4 cellular contexts compared by ENCODE assay signal in the genomic region with DNA sequence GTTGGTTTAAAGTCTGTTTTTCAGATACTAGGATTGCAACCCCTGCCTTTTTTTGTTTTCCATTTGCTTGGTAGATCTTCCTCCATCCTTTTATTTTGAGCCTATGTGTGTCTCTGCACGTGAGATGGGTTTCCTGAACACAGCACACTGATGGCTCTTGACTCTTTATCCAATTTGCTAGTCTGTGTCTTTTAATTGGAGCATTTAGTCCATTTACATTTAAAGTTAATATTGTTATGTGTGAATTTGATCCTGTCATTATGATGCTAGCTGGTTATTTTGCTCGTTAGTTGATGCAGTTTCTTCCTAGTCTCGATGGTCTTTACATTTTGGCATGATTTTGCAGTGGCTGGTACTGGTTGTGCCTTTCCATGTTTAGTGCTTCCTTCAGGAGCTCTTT. TPM values are rescaled to one million over a fixed set of nuclear protein-coding genes. Genes with fewer than 3 reads are reported as not detected.
"Had no signal": no experiment of that assay in that cellular context is flagged by ENCODE, and none has a peak within 500 bp of the region (broad histone marks: within the 10 kb centered on the region; RNA-seq: fewer than 3 reads in every experiment).

No MANE protein-coding gene starts in this region.

RNA-seq across cellular contexts. Expression of a gene that starts 17.4 kb away (rescaled TPM):
- total RNA-seq: LHCN-M2, M059J, NCI-H460 had no signal

RNA-seq across cellular contexts. Expression of a gene that starts 47.8 kb away (rescaled TPM):
- total RNA-seq: LHCN-M2, M059J, MCF 10A, NCI-H460 had no signal

RNA-seq across cellular contexts. Expression of a gene that starts 51.4 kb away (rescaled TPM):
- total RNA-seq: LHCN-M2, NCI-H460 had no signal
